ENCODE assay signal across 7 cellular contexts in the genomic region with DNA sequence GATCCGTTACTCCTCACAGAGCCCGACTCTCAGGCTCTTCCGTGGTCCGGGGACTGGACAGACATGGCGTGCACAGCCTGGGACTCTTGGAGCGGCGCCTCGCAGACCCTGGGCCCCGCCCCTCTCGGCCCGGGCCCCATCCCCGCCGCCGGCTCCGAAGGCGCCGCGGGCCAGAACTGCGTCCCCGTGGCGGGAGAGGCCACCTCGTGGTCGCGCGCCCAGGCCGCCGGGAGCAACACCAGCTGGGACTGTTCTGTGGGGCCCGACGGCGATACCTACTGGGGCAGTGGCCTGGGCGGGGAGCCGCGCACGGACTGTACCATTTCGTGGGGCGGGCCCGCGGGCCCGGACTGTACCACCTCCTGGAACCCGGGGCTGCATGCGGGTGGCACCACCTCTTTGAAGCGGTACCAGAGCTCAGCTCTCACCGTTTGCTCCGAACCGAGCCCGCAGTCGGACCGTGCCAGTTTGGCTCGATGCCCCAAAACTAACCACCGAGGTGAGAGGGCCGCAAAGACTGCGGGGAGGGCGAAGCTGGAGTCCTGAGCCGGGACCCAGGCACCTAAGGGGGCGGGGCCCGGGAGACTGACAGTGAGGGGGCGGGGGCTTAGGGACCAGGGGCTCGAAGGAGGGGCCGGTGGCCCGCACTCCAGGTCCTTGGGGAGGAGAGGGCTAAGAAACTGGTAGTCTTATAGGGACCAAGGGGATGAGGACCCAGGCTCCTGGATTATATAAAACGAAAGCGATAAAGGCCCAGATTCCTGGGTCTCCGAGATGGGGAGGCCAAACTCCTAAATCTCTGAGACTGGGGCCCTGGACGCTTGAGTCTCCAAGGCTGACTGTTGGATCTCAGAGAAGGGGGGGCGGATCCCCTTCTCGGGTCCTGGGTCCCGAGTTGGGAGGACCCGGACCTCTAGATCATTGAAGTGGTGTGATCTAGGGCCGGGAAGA. TPM values are rescaled to one million over a fixed set of nuclear protein-coding genes. Genes with fewer than 3 reads are reported as not detected.
DNase-seq lines count a peak whose midpoint lies in the region; ATAC-seq and TF ChIP-seq lines count a peak whose summit lies in the region.

No MANE protein-coding gene starts in this region.

- H3K9me3 Mint-ChIP-seq in chondrocyte (ENCODE audit: low read depth): no peaks in the 10 kb centered on the region

- no peak for TF ChIP-seq CTCF in chondrocyte (IDR thresholded peaks at IDR 0.05)

- peak overlapping the region; percentile 76 for H3K4me3 Mint-ChIP-seq in chondrocyte (ENCODE audit: unreplicated experiment)

- intact Hi-C loops in left colon (cut with DNase I, micrococcal nuclease): no loop called here

- peak; percentile 49 for ATAC-seq in GM18498 (IDR thresholded peaks at IDR 0.05; ENCODE audit: unreplicated experiment)
- peak; percentile 39 for ATAC-seq in HG03045 (IDR thresholded peaks at IDR 0.05; ENCODE audit: unreplicated experiment)
- peak; percentile 67 for ATAC-seq in left colon

- peaks cover 18% of the 10 kb centered on the region for H3K4me1 Mint-ChIP-seq in chondrocyte (ENCODE audit: low read depth)

- no peaks in the 10 kb centered on the region for H3K36me3 Mint-ChIP-seq in chondrocyte (ENCODE audit: low read depth)

- no peaks in the 10 kb centered on the region for H3K27me3 Mint-ChIP-seq in chondrocyte (ENCODE audit: low read depth)

- DNase-seq in NCI-H345 (lab: John Stamatoyannopoulos, UW) (peak; percentile 99), chondrocyte (ENCODE audit: low spot score) (no peak), left colon (peak; percentile 88 to 90)
- peak; percentile 61 to 72 for DNase-seq in activated CD4-positive, alpha-beta T cell treated with anti-CD3 and anti-CD28 coated beads for 24 hours (ENCODE audit: low read depth in 2 of 2)
- peak; percentile 80 to 82 for DNase-seq in stimulated activated CD4-positive, alpha-beta T cell treated with anti-CD3 and anti-CD28 coated beads, Interleukin-2, amount 100 ng/mL, for 24 hours

- H3K27ac Mint-ChIP-seq in chondrocyte (ENCODE audit: unreplicated experiment): peak overlapping the region; percentile 92

RNA-seq across cellular contexts. Expression of a gene that starts 2.0 kb away (rescaled TPM):
- total RNA-seq in chondrocyte: 1.5 to 1.7 TPM (median 1.6 TPM) in 3 replicates
- total RNA-seq in left colon: 1 to 10 TPM in 1 of 2 donors, under 1 TPM in 1; 0.87 to 1.7 TPM

RNA-seq across cellular contexts. Expression of a gene that starts 4.6 kb away (rescaled TPM):
- total RNA-seq in chondrocyte (266 to 279 TPM (median 268 TPM) in 3 replicates), left colon (100 to 1,000 TPM; 725 to 901 TPM)

RNA-seq across cellular contexts. Expression of a gene that starts 14.7 kb away (rescaled TPM):
- total RNA-seq in chondrocyte: 75.4 to 92.2 TPM (median 91.3 TPM) in 3 replicates
- total RNA-seq in left colon: 10 to 100 TPM; 66.5 to 73.7 TPM

RNA-seq across cellular contexts. Expression of a gene that starts 22.8 kb away (rescaled TPM):
- total RNA-seq in chondrocyte (0.65 TPM in 1 of 3 replicates, not detected in the others), left colon (under 1 TPM; 0.20 to 0.27 TPM)

RNA-seq across cellular contexts. Expression of a gene that starts 31.0 kb away (rescaled TPM):
- total RNA-seq in chondrocyte (7.7 to 17.2 TPM (median 8.4 TPM) in 3 replicates), left colon (1 to 10 TPM; 5.0 to 7.7 TPM)
